Comparison of ENCODE assay signal across 11 cellular contexts in the genomic region with DNA sequence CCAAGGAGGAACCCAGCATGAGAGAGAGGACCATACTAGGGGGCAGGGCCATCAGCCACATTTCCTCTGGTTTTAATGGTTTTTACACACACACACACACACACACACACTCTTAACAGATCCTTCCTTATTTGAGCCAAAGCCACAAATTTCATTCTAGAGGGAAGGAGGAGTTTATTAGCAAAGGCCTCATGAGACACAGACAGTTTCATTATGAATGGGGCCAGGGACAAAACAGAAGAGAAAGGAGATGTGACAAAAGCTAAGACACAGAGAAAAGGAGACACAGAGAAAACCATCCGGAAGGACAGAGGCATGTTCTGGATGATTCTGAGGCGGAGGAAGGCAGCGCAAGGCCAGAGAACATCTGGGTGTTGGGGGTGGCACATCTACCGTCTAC. TPM values are rescaled to one million over a fixed set of nuclear protein-coding genes. Genes with fewer than 3 reads are reported as not detected.
A peak's percentile ranks its signal among the peaks of the same experiment; 100 is the strongest.
DNase-seq lines count a peak whose midpoint lies in the region; ATAC-seq, FAIRE-seq and TF ChIP-seq lines count a peak whose summit lies in the region.
"Had no signal": no experiment of that assay in that cellular context is flagged by ENCODE, and none has a peak within 500 bp of the region (broad histone marks: within the 10 kb centered on the region; RNA-seq: fewer than 3 reads in every experiment).

No MANE protein-coding gene starts in this region.

- no peaks in the 10 kb centered on the region for H3K9me3 ChIP-seq in T-helper 17 cell (ENCODE audit: control insufficient read depth, low read length, poor library complexity, severe bottlenecking)

- no peak for FAIRE-seq in frontal cortex (lab: Jason Lieb, UNC)
- FAIRE-seq: K562 had no signal

- H3K27ac Mint-ChIP-seq in T-helper 17 cell = peak overlapping the region; percentile 82
- peak overlapping the region; percentile 31 to 60 for H3K27ac Mint-ChIP-seq in natural killer cell treated with Interleukin-12 subunit alpha and Interleukin-12 subunit beta and Interleukin-15 and Interleukin-18, amount 100 ng/mL, for 72 hours

- in situ Hi-C loops in GM13976 (cut with MboI; ENCODE audit: low sequenced_read_pairs, unreplicated experiment) = no loop called here

- peaks cover 4% of the 10 kb centered on the region for H3K36me3 Mint-ChIP-seq in T-helper 17 cell (ENCODE audit: low read depth)
- peaks cover 6% of the 10 kb centered on the region for H3K36me3 Mint-ChIP-seq in natural killer cell treated with Interleukin-12 subunit alpha and Interleukin-12 subunit beta and Interleukin-15 and Interleukin-18, amount 100 ng/mL, for 72 hours

- H3K9me3 Mint-ChIP-seq in natural killer cell treated with Interleukin-12 subunit alpha and Interleukin-12 subunit beta and Interleukin-15 and Interleukin-18, amount 100 ng/mL, for 72 hours = no peaks in the 10 kb centered on the region

- no peak for TF ChIP-seq CTCF in GM13976 (IDR thresholded peaks at IDR 0.05; ENCODE audit: borderline replicate concordance, control extremely low read depth, extremely low read depth, insufficient read depth, missing control alignments)

- peak; percentile 44 for ATAC-seq in HG02571 (IDR thresholded peaks at IDR 0.05; ENCODE audit: unreplicated experiment)
- peak; percentile 47 for ATAC-seq in T-helper 17 cell
- ATAC-seq in natural killer cell treated with Interleukin-12 subunit alpha and Interleukin-12 subunit beta and Interleukin-15 and Interleukin-18, amount 100 ng/mL, for 72 hours = peak; percentile 62 to 68
- ATAC-seq: K562 had no signal

- peak overlapping the region; percentile 45 for H3K4me3 Mint-ChIP-seq in T-helper 17 cell
- H3K4me3 Mint-ChIP-seq in natural killer cell treated with Interleukin-12 subunit alpha and Interleukin-12 subunit beta and Interleukin-15 and Interleukin-18, amount 100 ng/mL, for 72 hours = peak overlapping the region; percentile 68

- DNase-seq in GM13976 (ENCODE audit: low spot score) (peak; percentile 88), T-helper 17 cell (no peak), ureter (ENCODE audit: low spot score) (no peak), frontal cortex (ENCODE audit: low spot score in 2 of 2) (no peak), NCI-H1694 treated with DMSO at 0.1 percent for 48 hours (lab: John Stamatoyannopoulos, UW) (no peak), HUDEP-2 (lab: John Stamatoyannopoulos, UW; ENCODE audit: unreplicated experiment in 76 of 76) (no peak)
- no peak for DNase-seq in natural killer cell treated with Interleukin-12 subunit alpha and Interleukin-12 subunit beta and Interleukin-15 and Interleukin-18, amount 100 ng/mL, for 72 hours (ENCODE audit: low spot score)
- DNase-seq: left cardiac atrium; stimulated activated CD4-positive, alpha-beta T cell treated with anti-CD3 and anti-CD28 coated beads, Interleukin-4, amount 100 ng/mL, for 4 hours had no signal

- H3K27me3 Mint-ChIP-seq in T-helper 17 cell = no peaks in the 10 kb centered on the region
- H3K27me3 Mint-ChIP-seq in natural killer cell treated with Interleukin-12 subunit alpha and Interleukin-12 subunit beta and Interleukin-15 and Interleukin-18, amount 100 ng/mL, for 72 hours = no peaks in the 10 kb centered on the region

- H3K4me1 Mint-ChIP-seq in T-helper 17 cell = peaks cover 20% of the 10 kb centered on the region
- peaks cover 28 to 54% of the 10 kb centered on the region in 2 donors for H3K4me1 Mint-ChIP-seq in natural killer cell treated with Interleukin-12 subunit alpha and Interleukin-12 subunit beta and Interleukin-15 and Interleukin-18, amount 100 ng/mL, for 72 hours (ENCODE audit: low read depth in 2 of 2)

RNA-seq across cellular contexts. Expression of a gene that starts 32.2 kb away (rescaled TPM):
- total RNA-seq in T-helper 17 cell = 10 to 100 TPM; 32.1 to 39.7 TPM
- total RNA-seq in natural killer cell treated with Interleukin-12 subunit alpha and Interleukin-12 subunit beta and Interleukin-15 and Interleukin-18, amount 100 ng/mL, for 72 hours = 10 to 100 TPM; 28.3 to 50.4 TPM
- 32.8 TPM for total RNA-seq in ureter
- 84.8 TPM for total RNA-seq in frontal cortex
